In the genomic region with DNA sequence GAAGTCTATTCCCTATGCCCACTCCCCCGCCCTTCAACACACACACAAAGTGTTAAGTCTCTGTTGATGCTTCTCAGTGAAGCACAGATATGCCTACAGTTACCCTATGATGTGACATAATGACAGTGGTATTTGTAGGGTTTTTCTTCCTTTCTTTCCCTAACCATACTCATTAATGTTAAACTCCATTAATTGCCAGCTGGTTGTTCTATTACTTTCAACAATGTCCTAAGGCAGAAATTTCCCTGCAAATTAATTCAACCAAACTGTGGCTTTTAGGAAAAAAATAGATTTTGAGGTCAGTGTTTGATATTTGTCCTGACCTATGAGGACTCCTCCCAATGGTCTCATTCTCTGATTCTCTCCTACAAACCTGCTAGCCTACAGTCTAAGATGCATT, we compare ENCODE assay signal across 18 cellular contexts. TPM values are rescaled to one million over a fixed set of nuclear protein-coding genes. Genes with fewer than 3 reads are reported as not detected.
A peak's percentile ranks its signal among the peaks of the same experiment; 100 is the strongest.
DNase-seq lines count a peak whose midpoint lies in the region; ATAC-seq and TF ChIP-seq lines count a peak whose summit lies in the region.
"Had no signal": no experiment of that assay in that cellular context is flagged by ENCODE, and none has a peak within 500 bp of the region (broad histone marks: within the 10 kb centered on the region; RNA-seq: fewer than 3 reads in every experiment).

No MANE protein-coding gene starts in this region.

- H3K4ac ChIP-seq in mesendoderm (ENCODE audit: low read depth, low read length): no peak overlapping the region

- no peak overlapping the region for H3K9ac ChIP-seq in mesendoderm (ENCODE audit: low read length)

- H3K4me3 ChIP-seq in epithelial cell of proximal tubule (ENCODE audit: low read depth, low read length): no peak overlapping the region
- H3K4me3 ChIP-seq in mesendoderm (ENCODE audit: low read length): no peak overlapping the region
- no peak overlapping the region for H3K4me3 ChIP-seq in sigmoid colon
- H3K4me3 ChIP-seq in heart left ventricle: no peak overlapping the region
- H3K4me3 ChIP-seq: HAP-1 had no signal

- no CpG with 5 or more reads among the region's 1 CpG for WGBS in mesendoderm (ENCODE audit: extremely low coverage, insufficient coverage, low lambda C conversion rate)
- 73 to 88% methylated on average over 1 of the region's 1 CpG for WGBS in sigmoid colon, 2 donors
- WGBS in heart left ventricle, 4 donors: 63 to 73% (median 66%) methylated on average over 1 of the region's 1 CpG

- DNase-seq in epithelial cell of proximal tubule (ENCODE audit: low read depth) (peak; percentile 76), kidney glomerular epithelial cell (lab: John Stamatoyannopoulos, UW) (peak; percentile 51), mesendoderm (peak; percentile 25), sigmoid colon (no peak), heart left ventricle (no peak), NK-92 (lab: John Stamatoyannopoulos, UW; ENCODE audit: unreplicated experiment) (no peak)
- DNase-seq in activated CD8-positive, alpha-beta memory T cell treated with anti-CD3 and anti-CD28 coated beads, Interleukin-2, amount 50 U/mL, for 4 hours: no peak
- DNase-seq: C1 segment of cervical spinal cord, Calu3, COR-L47, GOT3, HFFc6 had no signal

- no peak overlapping the region for H3K23ac ChIP-seq in mesendoderm (ENCODE audit: low read length)

- H3K79me1 ChIP-seq in mesendoderm (ENCODE audit: low read length): no peaks in the 10 kb centered on the region

- intact Hi-C loops in sigmoid colon (cut with DNase I) (no loop called here), heart left ventricle (cut with DNase I) (loop anchor here in 2 of 10 donors (5.0 kb wide), 2 partner anchors 505 to 600 kb away; no protein-coding TSS in a partner anchor)

- no peak for ATAC-seq in heart left ventricle

- no peak overlapping the region for H2BK5ac ChIP-seq in mesendoderm (ENCODE audit: low read length)

- TF ChIP-seq POLR2A in sigmoid colon (IDR thresholded peaks at IDR 0.05) (no peak), heart left ventricle (IDR thresholded peaks at IDR 0.05) (no peak)

- H3K27ac ChIP-seq in mesendoderm (ENCODE audit: low read depth, low read length) (no peak overlapping the region), sigmoid colon (no peak overlapping the region), heart left ventricle (no peak overlapping the region)

- H3K4me1 ChIP-seq in mesendoderm (ENCODE audit: control insufficient read depth, low read depth, low read length) (no peaks in the 10 kb centered on the region), sigmoid colon (no peaks in the 10 kb centered on the region), heart left ventricle (peaks cover 0 to 17% (median 0%) of the 10 kb centered on the region in 12 donors)
- H3K4me1 ChIP-seq: HAP-1 had no signal

- H3K4me2 ChIP-seq in mesendoderm (ENCODE audit: low read length): no peak overlapping the region

- H3K9me3 ChIP-seq in sigmoid colon (no peaks in the 10 kb centered on the region), heart left ventricle (peaks cover 0 to 6% (median 0%) of the 10 kb centered on the region in 12 donors)
- H3K9me3 ChIP-seq: HAP-1 had no signal

- TF ChIP-seq CTCF in epithelial cell of proximal tubule (conservative IDR thresholded peaks at IDR 0.05; ENCODE audit: low read depth, low read length) (no peak), sigmoid colon (IDR thresholded peaks at IDR 0.05) (no peak), heart left ventricle (IDR thresholded peaks at IDR 0.05) (no peak)

- H3K27me3 ChIP-seq in mesendoderm (ENCODE audit: insufficient read depth, low read length, poor library complexity) (no peaks in the 10 kb centered on the region), sigmoid colon (no peaks in the 10 kb centered on the region), heart left ventricle (no peaks in the 10 kb centered on the region)

- H2BK120ac ChIP-seq in mesendoderm (ENCODE audit: low read depth, low read length): no peak overlapping the region

- H4K5ac ChIP-seq in mesendoderm (ENCODE audit: low read length): no peak overlapping the region

- H3K36me3 ChIP-seq in mesendoderm (ENCODE audit: control insufficient read depth, insufficient read depth, low read length): no peaks in the 10 kb centered on the region
- H3K36me3 ChIP-seq in sigmoid colon: no peaks in the 10 kb centered on the region
- H3K36me3 ChIP-seq in heart left ventricle: no peaks in the 10 kb centered on the region
- H3K36me3 ChIP-seq: HAP-1 had no signal

- no peak overlapping the region for H3K56ac ChIP-seq in mesendoderm (ENCODE audit: low read length)

- TF ChIP-seq EP300 in sigmoid colon (IDR thresholded peaks at IDR 0.05): no peak

- no peak overlapping the region for H2AK5ac ChIP-seq in mesendoderm (ENCODE audit: low read length)

- H2BK15ac ChIP-seq in mesendoderm (replicated peaks; ENCODE audit: low read depth): no peak overlapping the region

- H3K18ac ChIP-seq in mesendoderm (ENCODE audit: low read length): no peak overlapping the region

- H4K8ac ChIP-seq in mesendoderm (ENCODE audit: low read depth, low read length): no peak overlapping the region

- H3K79me2 ChIP-seq in mesendoderm (ENCODE audit: control insufficient read depth, insufficient read depth, low read length): no peaks in the 10 kb centered on the region

RNA-seq across cellular contexts. Expression of gene SLCO6A1, which starts 38.2 kb away (rescaled TPM):
- total RNA-seq in epithelial cell of proximal tubule (not detected in 2 replicates), sigmoid colon (not detected), heart left ventricle (not detected)
- 0.06 TPM for polyA plus RNA-seq in mesendoderm (2013, experiment 1 of 2)
- not detected for polyA plus RNA-seq in mesendoderm (2013, experiment 2 of 2)
- polyA plus RNA-seq in sigmoid colon (not detected), heart left ventricle (not detected)
- total RNA-seq: A172; A673; Calu3; CD4-positive, alpha-beta memory T cell; Daoy; HFFc6 had no signal
- polyA plus RNA-seq: BJ; CD4-positive, alpha-beta memory T cell had no signal

Comparison
In these comparisons a context has a peak if more than half of its experiments do, and no peak if none do; other contexts are left out.
1. DNase-seq: peak in epithelial cell of proximal tubule (single experiment), kidney glomerular epithelial cell (single experiment) and mesendoderm (single experiment); none in sigmoid colon (single experiment), activated CD8-positive, alpha-beta memory T cell treated with anti-CD3 and anti-CD28 coated beads, Interleukin-2, amount 50 U/mL, for 4 hours (single experiment), heart left ventricle (0 of 5) and NK-92 (single experiment).